Comparison of ENCODE assay signal across 1 cellular context in the genomic region with DNA sequence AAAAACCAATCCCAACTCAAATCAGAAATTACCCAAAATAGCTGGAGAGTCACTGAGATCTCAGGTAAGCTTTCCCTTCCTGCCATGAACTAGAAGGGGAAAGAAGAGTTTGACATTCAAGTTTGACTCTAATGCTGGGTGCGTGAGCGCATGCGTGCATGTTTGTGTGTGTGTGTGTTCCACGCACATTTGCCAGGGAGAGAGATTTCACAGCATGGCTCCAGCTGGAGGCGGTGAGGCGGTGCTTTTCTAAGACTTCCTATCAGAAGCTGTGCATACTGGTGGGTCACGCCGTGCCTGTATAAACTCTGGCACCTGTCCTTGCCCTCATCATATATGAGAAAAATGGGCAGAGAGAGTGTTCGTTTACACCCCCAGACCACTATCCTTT.
TF ChIP-seq lines count a peak whose summit lies in the region.

No MANE protein-coding gene starts in this region.

TF ChIP-seq in K562, 482 proteins besides CTCF, POLR2A, EP300 and RAD21:
- TF ChIP-seq ETV6 (IDR thresholded peaks at IDR 0.05; ENCODE audit: borderline replicate concordance in 1 of 2, low read depth in 2 of 2, low read length in 1 of 2) (no peak), ETV6 (CRISPR knock-in tag; IDR thresholded peaks at IDR 0.05; ENCODE audit: borderline replicate concordance) (no peak), NCOA2 (IDR thresholded peaks at IDR 0.05; ENCODE audit: partially characterized antibody in 2 of 2) (no peak), ZNF175 (CRISPR knock-in tag; IDR thresholded peaks at IDR 0.05; ENCODE audit: low read depth) (0 out of 2 replicates have a peak, but pooled peaks have one; percentile 13), FOS (IDR thresholded peaks at IDR 0.05; ENCODE audit: extremely low read depth, insufficient read length) (no peak)
